17 cellular contexts compared by ENCODE assay signal in genomic region chr1:63973005-63973419, GRCh38.
"Had no signal": no experiment of that assay in that cellular context is flagged by ENCODE, and none has a peak within 500 bp of the region (broad histone marks: within the 10 kb centered on the region; RNA-seq: fewer than 3 reads in every experiment).

No MANE protein-coding gene starts in this region.

- DNase-seq: activated B cell treated with CpG ODN at 0.5 μM for 24 hours; activated CD4-positive, alpha-beta T cell treated with anti-CD3 and anti-CD28 coated beads, Interleukin-2, amount 10 ng/mL, durations not matched to agents 7 days and 5 days; activated naive CD4-positive, alpha-beta T cell treated with anti-CD3 and anti-CD28 coated beads, Interleukin-2, amount 10 ng/mL, durations not matched to agents 7 days and 5 days; adrenal gland; brain microvascular endothelial cell; foreskin keratinocyte; naive thymus-derived CD8-positive, alpha-beta T cell; nucleus accumbens; stimulated activated CD4-positive, alpha-beta T cell treated with anti-CD3 and anti-CD28 coated beads, Interleukin-4, amount 100 ng/mL, for 1 hour; stimulated activated CD8-positive, alpha-beta memory T cell treated with anti-CD3 and anti-CD28 coated beads, Interleukin-4, amount 100 ng/mL, for 48 hours; stimulated activated naive CD8-positive, alpha-beta T cell treated with anti-CD3 and anti-CD28 coated beads, Interleukin-15, Interleukin-2, amounts not matched to agents 100 U/mL and 50 U/mL, for 24 hours; T-helper 17 cell had no signal

- H3K27ac ChIP-seq: adrenal gland, brain microvascular endothelial cell, foreskin keratinocyte, prostate gland, suprapubic skin had no signal

- H3K36me3 ChIP-seq: adrenal gland, brain microvascular endothelial cell, prostate gland, suprapubic skin had no signal

- H3K36me3 Mint-ChIP-seq: activated naive CD4-positive, alpha-beta T cell treated with anti-CD3 and anti-CD28 coated beads, Interleukin-2, amount 10 ng/mL, durations not matched to agents 7 days and 5 days; naive thymus-derived CD8-positive, alpha-beta T cell had no signal

- H3K4me3 Mint-ChIP-seq: activated B cell treated with CpG ODN at 0.5 μM for 24 hours; activated CD4-positive, alpha-beta T cell treated with anti-CD3 and anti-CD28 coated beads, Interleukin-2, amount 10 ng/mL, durations not matched to agents 7 days and 5 days; activated naive CD4-positive, alpha-beta T cell treated with anti-CD3 and anti-CD28 coated beads, Interleukin-2, amount 10 ng/mL, durations not matched to agents 7 days and 5 days; naive thymus-derived CD8-positive, alpha-beta T cell; T-helper 17 cell had no signal

- ATAC-seq: esophagus mucosa; foreskin keratinocyte; naive thymus-derived CD8-positive, alpha-beta T cell; stimulated activated naive CD8-positive, alpha-beta T cell treated with anti-CD3 and anti-CD28 coated beads, Interleukin-15, Interleukin-2, amounts not matched to agents 100 U/mL and 50 U/mL, for 24 hours; T-helper 17 cell had no signal

- H3K9me3 Mint-ChIP-seq: activated B cell treated with CpG ODN at 0.5 μM for 24 hours; activated CD4-positive, alpha-beta T cell treated with anti-CD3 and anti-CD28 coated beads, Interleukin-2, amount 10 ng/mL, durations not matched to agents 7 days and 5 days; activated naive CD4-positive, alpha-beta T cell treated with anti-CD3 and anti-CD28 coated beads, Interleukin-2, amount 10 ng/mL, durations not matched to agents 7 days and 5 days; activated T-helper 2 cell treated with anti-CD3 and anti-CD28 coated beads, Interferon-gamma antibody, Interleukin-2, Interleukin-4, amounts not matched to agents 10 μg/mL and 5 μg/mL and 100 μg/mL, durations not matched to agents 14 hours and 24 hours and 36 hours; naive thymus-derived CD8-positive, alpha-beta T cell had no signal

- H3K4me3 ChIP-seq: adrenal gland, lung, prostate gland, suprapubic skin had no signal

- H3K27ac Mint-ChIP-seq: activated B cell treated with CpG ODN at 0.5 μM for 24 hours; activated CD4-positive, alpha-beta T cell treated with anti-CD3 and anti-CD28 coated beads, Interleukin-2, amount 10 ng/mL, durations not matched to agents 7 days and 5 days; activated naive CD4-positive, alpha-beta T cell treated with anti-CD3 and anti-CD28 coated beads, Interleukin-2, amount 10 ng/mL, durations not matched to agents 7 days and 5 days; activated T-helper 2 cell treated with anti-CD3 and anti-CD28 coated beads, Interferon-gamma antibody, Interleukin-2, Interleukin-4, amounts not matched to agents 10 μg/mL and 5 μg/mL and 100 μg/mL, durations not matched to agents 14 hours and 24 hours and 36 hours; naive thymus-derived CD8-positive, alpha-beta T cell; T-helper 17 cell had no signal

- H3K4me1 Mint-ChIP-seq: activated B cell treated with CpG ODN at 0.5 μM for 24 hours; activated CD4-positive, alpha-beta T cell treated with anti-CD3 and anti-CD28 coated beads, Interleukin-2, amount 10 ng/mL, durations not matched to agents 7 days and 5 days; activated naive CD4-positive, alpha-beta T cell treated with anti-CD3 and anti-CD28 coated beads, Interleukin-2, amount 10 ng/mL, durations not matched to agents 7 days and 5 days; naive thymus-derived CD8-positive, alpha-beta T cell; T-helper 17 cell had no signal

- H3K27me3 Mint-ChIP-seq: activated B cell treated with CpG ODN at 0.5 μM for 24 hours; activated CD4-positive, alpha-beta T cell treated with anti-CD3 and anti-CD28 coated beads, Interleukin-2, amount 10 ng/mL, durations not matched to agents 7 days and 5 days; activated naive CD4-positive, alpha-beta T cell treated with anti-CD3 and anti-CD28 coated beads, Interleukin-2, amount 10 ng/mL, durations not matched to agents 7 days and 5 days had no signal

- H3K27me3 ChIP-seq: adrenal gland, brain microvascular endothelial cell, foreskin keratinocyte, suprapubic skin had no signal
